ENCODE assay signal across 23 cellular contexts in genomic region chr12:115755752-115756140, GRCh38.
DNase-seq lines count a peak whose midpoint lies in the region; ATAC-seq and TF ChIP-seq lines count a peak whose summit lies in the region.
"Had no signal": no experiment of that assay in that cellular context is flagged by ENCODE, and none has a peak within 500 bp of the region (broad histone marks: within the 10 kb centered on the region; RNA-seq: fewer than 3 reads in every experiment).

No MANE protein-coding gene starts in this region.

- H3K79me2 ChIP-seq in mammary epithelial cell (ENCODE audit: insufficient read depth, low read length): no peaks in the 10 kb centered on the region
- H3K79me2 ChIP-seq in neural progenitor cell (ENCODE audit: low read depth): no peaks in the 10 kb centered on the region

- in situ Hi-C loops in mammary epithelial cell (cut with MboI; ENCODE audit: low sequenced_read_pairs in 2 of 2): loop anchor here (5.0 to 25.0 kb wide), 3 partner anchors 393 to 1078 kb away; partner anchors contain the start of gene TBX3 (in 1 of the 2)

- H3K4me3 ChIP-seq in BE2C (ENCODE audit: low read depth, low read length): peak overlapping the region; percentile 56
- peak overlapping the region; percentile 40 to 67 (median 59) for H3K4me3 ChIP-seq in mammary epithelial cell (replicated peaks in 1 of 3; ENCODE audit: insufficient read depth in 1 of 3, low read depth in 2 of 3, low read length in 3 of 3)
- no peak overlapping the region for H3K4me3 ChIP-seq in neural progenitor cell
- H3K4me3 ChIP-seq: left lung, right lobe of liver, stomach, tibial artery had no signal

- H3K9ac ChIP-seq in mammary epithelial cell (ENCODE audit: insufficient read depth, low read length) (peak overlapping the region; percentile 82), neural progenitor cell (no peak overlapping the region)

- H4K20me1 ChIP-seq in mammary epithelial cell (ENCODE audit: insufficient read depth, low read length): no peaks in the 10 kb centered on the region
- no peaks in the 10 kb centered on the region for H4K20me1 ChIP-seq in neural progenitor cell (ENCODE audit: low read depth)

- BruUV-seq in mammary epithelial cell (replicated peaks; lab: Mats Ljungman, UMichigan): no TSS peak

- ATAC-seq in HG02938 (IDR thresholded peaks at IDR 0.05; ENCODE audit: unreplicated experiment): no peak
- ATAC-seq: left lung, right lobe of liver had no signal

- DNase-seq in BE2C (no peak), HFFc6 (no peak), mammary epithelial cell (no peak), neural progenitor cell (ENCODE audit: low spot score) (no peak), GM19238 (ENCODE audit: insufficient read length, low spot score) (no peak), activated gamma-delta T cell treated with Interleukin-2 at 50 U/mL for 16 hours (no peak)
- DNase-seq in stimulated activated CD4-positive, alpha-beta T cell treated with anti-CD3 and anti-CD28 coated beads, Interleukin-2, amount 100 ng/mL, for 48 hours: no peak
- DNase-seq: activated CD4-positive, CD25-positive, alpha-beta regulatory T cell treated with anti-CD3 and anti-CD28 coated beads, Interleukin-2, amount 50 U/mL, for 72 hours; activated gamma-delta T cell; C1 segment of cervical spinal cord; Caco-2; GOT3; left lung; MM.1S; NCI-H1436 treated with DMSO at 0.1 percent for 48 hours; NCI-H510A treated with DMSO at 0.1 percent for 48 hours; right lobe of liver; stimulated activated CD4-positive, alpha-beta T cell treated with anti-CD3 and anti-CD28 coated beads, Interleukin-15, amount 100 ng/mL, for 24 hours; stomach; T-helper 1 cell; tibial artery had no signal

- H3K27ac ChIP-seq in mammary epithelial cell (ENCODE audit: insufficient read depth, low read depth, low read length): peak overlapping the region; percentile 84
- no peak overlapping the region for H3K27ac ChIP-seq in neural progenitor cell
- H3K27ac ChIP-seq: right lobe of liver, stomach, tibial artery had no signal

- CTCF ChIA-PET in mammary epithelial cell (lab: Charles Lee; ENCODE audit: low non-redundant PET): no interaction called here

- H3K9me3 ChIP-seq in BE2C (no peaks in the 10 kb centered on the region), mammary epithelial cell (replicated peaks; ENCODE audit: insufficient read depth, low read length) (no peaks in the 10 kb centered on the region), neural progenitor cell (ENCODE audit: low read depth) (no peaks in the 10 kb centered on the region)
- H3K9me3 ChIP-seq: Caco-2, left lung, right lobe of liver, stomach, tibial artery had no signal

- H3K36me3 Mint-ChIP-seq in HFFc6 (ENCODE audit: low read depth) (no peaks in the 10 kb centered on the region), neural progenitor cell (no peaks in the 10 kb centered on the region)
- H3K36me3 Mint-ChIP-seq: brain had no signal

- H3K9me3 Mint-ChIP-seq in HFFc6 (no peaks in the 10 kb centered on the region), neural progenitor cell (no peaks in the 10 kb centered on the region)
- H3K9me3 Mint-ChIP-seq: brain had no signal

- 6% methylated on average over 4 of the region's 4 CpGs for WGBS in mammary epithelial cell (ENCODE audit: low coverage, missing lambda C conversion rate)

- dilution Hi-C loops in mammary epithelial cell (cut with HindIII; ENCODE audit: low sequenced_read_pairs): loop anchor here (5.0 kb wide), 2 partner anchors 72 to 1078 kb away; no protein-coding TSS in a partner anchor

- H3K4me3 Mint-ChIP-seq in HFFc6: peak overlapping the region; percentile 90
- no peak overlapping the region for H3K4me3 Mint-ChIP-seq in neural progenitor cell
- H3K4me3 Mint-ChIP-seq: brain had no signal

- H3K27me3 Mint-ChIP-seq in HFFc6 (ENCODE audit: insufficient read depth): no peaks in the 10 kb centered on the region
- H3K27me3 Mint-ChIP-seq in neural progenitor cell (ENCODE audit: insufficient read depth, low read depth): peaks cover 6% of the 10 kb centered on the region

- intact Hi-C loops in mammary epithelial cell (cut with micrococcal nuclease): loop anchor here (5.0 to 10.0 kb wide), 2 partner anchors 601 to 1773 kb away; no protein-coding TSS in a partner anchor

- H3K27ac Mint-ChIP-seq in HFFc6: peak overlapping the region; percentile 98
- no peak overlapping the region for H3K27ac Mint-ChIP-seq in neural progenitor cell
- H3K27ac Mint-ChIP-seq: brain had no signal

- peaks cover 86% of the 10 kb centered on the region for H3K4me1 Mint-ChIP-seq in HFFc6 (ENCODE audit: low read depth)
- H3K4me1 Mint-ChIP-seq in neural progenitor cell: peaks cover 8% of the 10 kb centered on the region
- H3K4me1 Mint-ChIP-seq: brain had no signal

- peaks cover 27% of the 10 kb centered on the region for H3F3A ChIP-seq in neural progenitor cell (ENCODE audit: low read depth)

- TF ChIP-seq CTCF in BE2C (IDR thresholded peaks at IDR 0.05; ENCODE audit: low read depth, low read length): no peak
- no peak for TF ChIP-seq CTCF in HFFc6 (IDR thresholded peaks at IDR 0.05)
- TF ChIP-seq CTCF in mammary epithelial cell (conservative IDR thresholded peaks at IDR 0.05 in 1 of 2, IDR thresholded peaks at IDR 0.05 in 1 of 2; ENCODE audit: extremely low read depth in 1 of 2, insufficient read depth in 1 of 2, low read depth in 1 of 2, low read length in 2 of 2): no peak
- no peak for TF ChIP-seq CTCF in neural progenitor cell (IDR thresholded peaks at IDR 0.05)

- no peaks in the 10 kb centered on the region for H3K27me3 ChIP-seq in BE2C
- H3K27me3 ChIP-seq in mammary epithelial cell (ENCODE audit: insufficient read depth, low read length): no peaks in the 10 kb centered on the region
- no peaks in the 10 kb centered on the region for H3K27me3 ChIP-seq in neural progenitor cell

- H3K36me3 ChIP-seq in BE2C (no peaks in the 10 kb centered on the region), mammary epithelial cell (ENCODE audit: insufficient read depth, low read length) (no peaks in the 10 kb centered on the region), neural progenitor cell (no peaks in the 10 kb centered on the region)
- H3K36me3 ChIP-seq: left lung, right lobe of liver, stomach, tibial artery had no signal

- H3K4me1 ChIP-seq in BE2C (peaks cover 32% of the 10 kb centered on the region), mammary epithelial cell (ENCODE audit: insufficient read depth, low read length) (peaks cover 9% of the 10 kb centered on the region), neural progenitor cell (peaks cover 49% of the 10 kb centered on the region)
- H3K4me1 ChIP-seq: Caco-2, right lobe of liver, tibial artery had no signal

- H2AFZ ChIP-seq in mammary epithelial cell (ENCODE audit: low read depth, low read length) (peak overlapping the region; percentile 95), neural progenitor cell (replicated peaks) (no peak overlapping the region)

- H3K4me2 ChIP-seq in mammary epithelial cell (ENCODE audit: insufficient read depth, low read depth, low read length): peak overlapping the region; percentile 80
- peak overlapping the region; percentile 34 for H3K4me2 ChIP-seq in neural progenitor cell
